ENCODE assay signal across 16 cellular contexts in the genomic region with DNA sequence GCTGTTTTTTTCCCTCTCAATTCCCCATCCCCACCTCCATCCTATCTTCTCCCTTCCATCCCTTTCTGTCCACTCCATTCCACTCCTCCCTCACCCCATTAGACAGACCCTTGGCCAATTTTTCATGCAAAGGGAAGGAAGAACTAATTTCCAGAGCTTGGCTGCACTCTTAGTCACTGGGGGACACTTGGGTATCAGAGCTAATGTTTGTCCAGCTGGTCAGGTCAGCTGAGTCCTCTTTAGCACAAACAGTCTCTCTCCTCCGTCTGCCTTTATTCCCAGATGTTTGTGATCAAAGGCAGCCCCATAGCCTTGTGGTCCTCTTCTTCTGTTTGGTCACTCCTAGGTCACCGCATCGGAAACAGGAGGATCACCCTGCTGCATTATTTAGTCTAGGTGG.
"Had no signal": no experiment of that assay in that cellular context is flagged by ENCODE, and none has a peak within 500 bp of the region (broad histone marks: within the 10 kb centered on the region; RNA-seq: fewer than 3 reads in every experiment).

No MANE protein-coding gene starts in this region.

- H3K4me3 ChIP-seq: breast epithelium had no signal

- DNase-seq: activated CD4-positive, alpha-beta T cell treated with anti-CD3 and anti-CD28 coated beads for 4 hours; activated CD8-positive, alpha-beta memory T cell treated with anti-CD3 and anti-CD28 coated beads, Interleukin-2, amount 50 U/mL, for 4 hours; activated CD8-positive, alpha-beta T cell treated with anti-CD3 and anti-CD28 coated beads for 36 hours; activated naive CD4-positive, alpha-beta T cell; activated T-cell treated with anti-CD3 and anti-CD28 coated beads, Interleukin-2, amount 50 U/mL, for 72 hours; aorta; caudate nucleus; NCI-H1105 treated with DMSO at 0.1 percent for 48 hours; NCI-H1436 treated with DMSO at 0.1 percent for 48 hours; NCI-H1930; NCI-H446; NCI-H526 had no signal

- H3K9me3 ChIP-seq: breast epithelium had no signal

- ATAC-seq: activated CD4-positive, CD25-positive, alpha-beta regulatory T cell treated with anti-CD3 and anti-CD28 coated beads, Interleukin-2, amount 50 U/mL, for 24 hours; activated CD8-positive, alpha-beta T cell treated with anti-CD3 and anti-CD28 coated beads for 36 hours; activated T-cell treated with anti-CD3 and anti-CD28 coated beads, Interleukin-2, amount 50 U/mL, for 72 hours; Right ventricle myocardium inferior had no signal

- H3K4me1 ChIP-seq: breast epithelium had no signal

- H3K27me3 ChIP-seq: breast epithelium had no signal

- H3K27ac ChIP-seq: breast epithelium, KMS-11 had no signal

- H3K36me3 ChIP-seq: breast epithelium had no signal
